9 cellular contexts compared by ENCODE assay signal in the genomic region with DNA sequence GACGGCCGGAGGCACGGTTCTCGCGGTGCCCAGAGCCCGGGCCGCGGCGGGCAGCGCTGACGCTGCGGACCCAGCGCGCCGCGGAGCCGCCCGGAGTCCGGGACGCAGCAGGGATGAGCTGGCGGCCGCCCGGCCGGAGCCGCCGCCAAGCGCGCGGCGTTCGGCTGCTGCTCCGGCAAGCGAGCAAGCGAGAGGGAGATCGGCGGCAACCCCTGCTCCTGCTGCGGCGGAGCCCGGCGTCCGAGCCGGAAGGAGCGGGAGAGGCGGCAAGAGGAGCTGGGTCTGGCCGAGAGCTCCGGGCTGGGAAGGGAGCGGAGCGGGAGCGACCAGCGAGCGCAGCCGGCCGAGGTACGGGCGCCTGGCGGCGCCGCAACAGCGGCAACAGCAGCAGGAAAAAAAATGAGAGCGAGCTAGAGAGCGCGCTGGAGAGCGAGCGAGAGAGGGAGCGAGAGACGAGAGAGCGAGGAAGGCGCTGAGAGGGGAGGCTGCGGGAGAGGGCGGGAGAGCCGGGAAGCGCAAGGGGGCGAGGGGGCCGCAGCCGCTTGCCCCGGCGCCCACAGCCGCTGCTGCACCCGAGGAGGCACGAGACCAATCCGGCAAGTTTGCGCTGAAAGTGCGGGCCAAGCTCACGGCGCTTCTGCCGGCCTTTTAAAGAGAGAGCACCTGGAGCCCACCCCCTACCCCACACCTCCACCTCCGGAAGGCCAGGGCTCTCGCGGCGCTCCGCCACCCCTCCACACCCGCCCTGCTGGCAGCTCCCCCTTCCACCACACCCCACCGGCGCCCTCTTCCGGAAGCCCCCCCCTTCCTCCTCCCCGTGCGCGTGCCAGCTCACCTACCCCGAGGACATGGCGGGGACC. TPM values are rescaled to one million over a fixed set of nuclear protein-coding genes. Genes with fewer than 3 reads are reported as not detected.
DNase-seq lines count a peak whose midpoint lies in the region; ATAC-seq, FAIRE-seq and TF ChIP-seq lines count a peak whose summit lies in the region.
"Had no signal": no experiment of that assay in that cellular context is flagged by ENCODE, and none has a peak within 500 bp of the region (broad histone marks: within the 10 kb centered on the region; RNA-seq: fewer than 3 reads in every experiment).

No MANE protein-coding gene starts in this region.

- TF ChIP-seq POLR2A in upper lobe of left lung (IDR thresholded peaks at IDR 0.05) = no peak

- H3K4me1 ChIP-seq in HAP-1 (no peaks in the 10 kb centered on the region; the same call in 1 of the 2 replicates), muscle layer of duodenum (ENCODE audit: control insufficient read depth in 1 of 2, insufficient read depth in 2 of 2, low read length in 2 of 2) (peaks cover 4 to 29% of the 10 kb centered on the region in 2 donors), upper lobe of left lung (peaks cover 21 to 37% (median 26%) of the 10 kb centered on the region in 4 donors)
- peaks cover 27% of the 10 kb centered on the region for H3K4me1 ChIP-seq in effector memory CD4-positive, alpha-beta T cell (ENCODE audit: control insufficient read depth, insufficient read depth, low read length, poor library complexity, severe bottlenecking)

- TF ChIP-seq EP300 in upper lobe of left lung (IDR thresholded peaks at IDR 0.05) = no peak

- POLR2A ChIA-PET in AG04449 (lab: Yijun Ruan, JAX) = interaction anchor here (0.5 to 0.9 kb wide), 2 partner anchors 374 to 438 kb away, joined by 3 read pairs; no protein-coding TSS in a partner anchor

- in situ Hi-C loops in HAP-1 (cut with MboI; ENCODE audit: low sequenced_read_pairs) = no loop called here

- no peak overlapping the region for H3K27ac ChIP-seq in effector memory CD4-positive, alpha-beta T cell (ENCODE audit: insufficient read depth, low read length, poor library complexity, severe bottlenecking)
- H3K27ac ChIP-seq in muscle layer of duodenum (ENCODE audit: low read length) (no peak overlapping the region), upper lobe of left lung (no peak overlapping the region)

- no peak for DNase-seq in AG04449 (ENCODE audit: low read depth, low spot score)
- DNase-seq in HAP-1 (ENCODE audit: low spot score in 2 of 2) = peak in 1 of 2 experiments; percentile 24
- DNase-seq in effector memory CD4-positive, alpha-beta T cell = no peak
- peak in 1 of 2 donors; percentile 85 for DNase-seq in upper lobe of left lung
- DNase-seq in SIG-M5 (lab: John Stamatoyannopoulos, UW) = no peak
- DNase-seq in RCC 7860 (ENCODE audit: low spot score) = no peak

- H3K27me3 ChIP-seq in HAP-1 (ENCODE audit: low read depth) (peaks cover 35% of the 10 kb centered on the region), muscle layer of duodenum (ENCODE audit: low read depth, low read length) (peaks cover 44% of the 10 kb centered on the region), upper lobe of left lung (peaks cover 0 to 58% (median 37%) of the 10 kb centered on the region in 4 donors)
- H3K27me3 ChIP-seq in effector memory CD4-positive, alpha-beta T cell (replicated peaks; ENCODE audit: control insufficient read depth, insufficient read depth, low read length, poor library complexity, severe bottlenecking) = peaks cover 49% of the 10 kb centered on the region

- 1 to 2% methylated on average over 41 to 55 of the region's 100 CpGs for WGBS in upper lobe of left lung, 2 donors

- FAIRE-seq in RCC 7860 (lab: Jason Lieb, UNC) = no peak
- FAIRE-seq: islet of Langerhans had no signal

- H3K9me3 ChIP-seq in HAP-1 (no peaks in the 10 kb centered on the region), muscle layer of duodenum (ENCODE audit: control insufficient read depth in 1 of 2, low read length in 2 of 2) (no peaks in the 10 kb centered on the region), upper lobe of left lung (no peaks in the 10 kb centered on the region)
- no peaks in the 10 kb centered on the region for H3K9me3 ChIP-seq in effector memory CD4-positive, alpha-beta T cell (ENCODE audit: control insufficient read depth, low read length)

- ATAC-seq in upper lobe of left lung (ENCODE audit: low FRiP score in 2 of 2) = peak in 1 of 2 donors; percentile 46

- H3K4me3 ChIP-seq in AG04449 (ENCODE audit: low read depth, low read length) = peak overlapping the region; percentile 50
- peak overlapping the region; percentile 18 for H3K4me3 ChIP-seq in HAP-1
- peak overlapping the region; percentile 30 for H3K4me3 ChIP-seq in WI38 (ENCODE audit: low read depth, low read length)
- H3K4me3 ChIP-seq in effector memory CD4-positive, alpha-beta T cell (ENCODE audit: insufficient read depth, low read depth, low read length, poor library complexity, severe bottlenecking) = peak overlapping the region; percentile 55
- H3K4me3 ChIP-seq in muscle layer of duodenum (ENCODE audit: low read depth in 1 of 2, low read length in 2 of 2) = peak overlapping the region; percentile 11 to 62
- H3K4me3 ChIP-seq in upper lobe of left lung = peak overlapping the region in 3 of 4 donors; percentile 30 to 42 (median 40)

- CTCF ChIA-PET in AG04449 (lab: Yijun Ruan, JAX) = interaction anchor here (1.2 to 2.3 kb wide), 10 partner anchors 10 to 434 kb away, joined by 3 to 19 read pairs (median 8); a partner anchor contains a TSS

- TF ChIP-seq CTCF in AG04449 (IDR thresholded peaks at IDR 0.05; ENCODE audit: insufficient read depth, low read length, missing control alignments) (no peak), WI38 (IDR thresholded peaks at IDR 0.05; ENCODE audit: low read depth, low read length) (no peak), upper lobe of left lung (IDR thresholded peaks at IDR 0.05) (no peak)

- H3K36me3 ChIP-seq in HAP-1 (replicated peaks) = no peaks in the 10 kb centered on the region
- H3K36me3 ChIP-seq in effector memory CD4-positive, alpha-beta T cell (ENCODE audit: control insufficient read depth, insufficient read depth, low read length) = no peaks in the 10 kb centered on the region
- no peaks in the 10 kb centered on the region for H3K36me3 ChIP-seq in muscle layer of duodenum (ENCODE audit: control insufficient read depth in 1 of 2, insufficient read depth in 2 of 2, low read length in 2 of 2)
- no peaks in the 10 kb centered on the region for H3K36me3 ChIP-seq in upper lobe of left lung

RNA-seq across cellular contexts. Expression of a gene that starts 0.5 kb away (rescaled TPM):
- total RNA-seq in upper lobe of left lung = under 1 TPM in 1 of 6 donors, not detected in 5; 0.24 TPM
